ENCODE assay signal across 1 cellular context in the genomic region with DNA sequence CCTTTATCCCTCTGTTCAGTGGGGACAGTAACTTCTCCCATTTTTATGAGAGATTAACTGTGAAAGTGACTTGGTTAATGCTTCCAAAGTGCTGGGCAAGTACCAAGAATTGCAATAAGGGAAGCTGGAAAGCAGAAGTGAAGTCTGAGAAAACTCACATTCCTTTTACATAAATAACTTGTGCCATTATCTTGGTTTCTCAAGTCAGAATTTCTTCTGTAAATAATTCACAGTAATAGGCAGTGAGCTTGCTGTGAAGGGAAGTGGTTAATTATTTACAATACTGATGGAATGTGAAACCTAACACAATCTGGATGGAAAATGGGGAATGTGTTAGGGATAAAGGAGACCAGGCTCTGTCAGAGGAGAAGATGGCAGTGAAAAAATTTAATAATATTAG.
TF ChIP-seq lines count a peak whose summit lies in the region.

No MANE protein-coding gene starts in this region.

TF ChIP-seq in H1, 55 proteins besides CTCF, POLR2A, EP300 and RAD21:
- TF ChIP-seq, protein P1, sequence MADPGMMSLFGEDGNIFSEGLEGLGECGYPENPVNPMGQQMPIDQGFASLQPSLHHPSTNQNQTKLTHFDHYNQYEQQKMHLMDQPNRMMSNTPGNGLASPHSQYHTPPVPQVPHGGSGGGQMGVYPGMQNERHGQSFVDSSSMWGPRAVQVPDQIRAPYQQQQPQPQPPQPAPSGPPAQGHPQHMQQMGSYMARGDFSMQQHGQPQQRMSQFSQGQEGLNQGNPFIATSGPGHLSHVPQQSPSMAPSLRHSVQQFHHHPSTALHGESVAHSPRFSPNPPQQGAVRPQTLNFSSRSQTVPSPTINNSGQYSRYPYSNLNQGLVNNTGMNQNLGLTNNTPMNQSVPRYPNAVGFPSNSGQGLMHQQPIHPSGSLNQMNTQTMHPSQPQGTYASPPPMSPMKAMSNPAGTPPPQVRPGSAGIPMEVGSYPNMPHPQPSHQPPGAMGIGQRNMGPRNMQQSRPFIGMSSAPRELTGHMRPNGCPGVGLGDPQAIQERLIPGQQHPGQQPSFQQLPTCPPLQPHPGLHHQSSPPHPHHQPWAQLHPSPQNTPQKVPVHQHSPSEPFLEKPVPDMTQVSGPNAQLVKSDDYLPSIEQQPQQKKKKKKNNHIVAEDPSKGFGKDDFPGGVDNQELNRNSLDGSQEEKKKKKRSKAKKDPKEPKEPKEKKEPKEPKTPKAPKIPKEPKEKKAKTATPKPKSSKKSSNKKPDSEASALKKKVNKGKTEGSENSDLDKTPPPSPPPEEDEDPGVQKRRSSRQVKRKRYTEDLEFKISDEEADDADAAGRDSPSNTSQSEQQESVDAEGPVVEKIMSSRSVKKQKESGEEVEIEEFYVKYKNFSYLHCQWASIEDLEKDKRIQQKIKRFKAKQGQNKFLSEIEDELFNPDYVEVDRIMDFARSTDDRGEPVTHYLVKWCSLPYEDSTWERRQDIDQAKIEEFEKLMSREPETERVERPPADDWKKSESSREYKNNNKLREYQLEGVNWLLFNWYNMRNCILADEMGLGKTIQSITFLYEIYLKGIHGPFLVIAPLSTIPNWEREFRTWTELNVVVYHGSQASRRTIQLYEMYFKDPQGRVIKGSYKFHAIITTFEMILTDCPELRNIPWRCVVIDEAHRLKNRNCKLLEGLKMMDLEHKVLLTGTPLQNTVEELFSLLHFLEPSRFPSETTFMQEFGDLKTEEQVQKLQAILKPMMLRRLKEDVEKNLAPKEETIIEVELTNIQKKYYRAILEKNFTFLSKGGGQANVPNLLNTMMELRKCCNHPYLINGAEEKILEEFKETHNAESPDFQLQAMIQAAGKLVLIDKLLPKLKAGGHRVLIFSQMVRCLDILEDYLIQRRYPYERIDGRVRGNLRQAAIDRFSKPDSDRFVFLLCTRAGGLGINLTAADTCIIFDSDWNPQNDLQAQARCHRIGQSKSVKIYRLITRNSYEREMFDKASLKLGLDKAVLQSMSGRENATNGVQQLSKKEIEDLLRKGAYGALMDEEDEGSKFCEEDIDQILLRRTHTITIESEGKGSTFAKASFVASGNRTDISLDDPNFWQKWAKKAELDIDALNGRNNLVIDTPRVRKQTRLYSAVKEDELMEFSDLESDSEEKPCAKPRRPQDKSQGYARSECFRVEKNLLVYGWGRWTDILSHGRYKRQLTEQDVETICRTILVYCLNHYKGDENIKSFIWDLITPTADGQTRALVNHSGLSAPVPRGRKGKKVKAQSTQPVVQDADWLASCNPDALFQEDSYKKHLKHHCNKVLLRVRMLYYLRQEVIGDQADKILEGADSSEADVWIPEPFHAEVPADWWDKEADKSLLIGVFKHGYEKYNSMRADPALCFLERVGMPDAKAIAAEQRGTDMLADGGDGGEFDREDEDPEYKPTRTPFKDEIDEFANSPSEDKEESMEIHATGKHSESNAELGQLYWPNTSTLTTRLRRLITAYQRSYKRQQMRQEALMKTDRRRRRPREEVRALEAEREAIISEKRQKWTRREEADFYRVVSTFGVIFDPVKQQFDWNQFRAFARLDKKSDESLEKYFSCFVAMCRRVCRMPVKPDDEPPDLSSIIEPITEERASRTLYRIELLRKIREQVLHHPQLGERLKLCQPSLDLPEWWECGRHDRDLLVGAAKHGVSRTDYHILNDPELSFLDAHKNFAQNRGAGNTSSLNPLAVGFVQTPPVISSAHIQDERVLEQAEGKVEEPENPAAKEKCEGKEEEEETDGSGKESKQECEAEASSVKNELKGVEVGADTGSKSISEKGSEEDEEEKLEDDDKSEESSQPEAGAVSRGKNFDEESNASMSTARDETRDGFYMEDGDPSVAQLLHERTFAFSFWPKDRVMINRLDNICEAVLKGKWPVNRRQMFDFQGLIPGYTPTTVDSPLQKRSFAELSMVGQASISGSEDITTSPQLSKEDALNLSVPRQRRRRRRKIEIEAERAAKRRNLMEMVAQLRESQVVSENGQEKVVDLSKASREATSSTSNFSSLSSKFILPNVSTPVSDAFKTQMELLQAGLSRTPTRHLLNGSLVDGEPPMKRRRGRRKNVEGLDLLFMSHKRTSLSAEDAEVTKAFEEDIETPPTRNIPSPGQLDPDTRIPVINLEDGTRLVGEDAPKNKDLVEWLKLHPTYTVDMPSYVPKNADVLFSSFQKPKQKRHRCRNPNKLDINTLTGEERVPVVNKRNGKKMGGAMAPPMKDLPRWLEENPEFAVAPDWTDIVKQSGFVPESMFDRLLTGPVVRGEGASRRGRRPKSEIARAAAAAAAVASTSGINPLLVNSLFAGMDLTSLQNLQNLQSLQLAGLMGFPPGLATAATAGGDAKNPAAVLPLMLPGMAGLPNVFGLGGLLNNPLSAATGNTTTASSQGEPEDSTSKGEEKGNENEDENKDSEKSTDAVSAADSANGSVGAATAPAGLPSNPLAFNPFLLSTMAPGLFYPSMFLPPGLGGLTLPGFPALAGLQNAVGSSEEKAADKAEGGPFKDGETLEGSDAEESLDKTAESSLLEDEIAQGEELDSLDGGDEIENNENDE (IDR thresholded peaks at IDR 0.05; ENCODE audit: insufficient replicate concordance, low read length), result no peak
- TF ChIP-seq ATF3 (IDR thresholded peaks at IDR 0.05; ENCODE audit: insufficient read depth, low read depth, low read length), result no peak
- no peak for TF ChIP-seq TEAD4 (IDR thresholded peaks at IDR 0.05; ENCODE audit: low read depth, low read length)
- no peak for TF ChIP-seq RBBP5 (IDR thresholded peaks at IDR 0.05; ENCODE audit: borderline replicate concordance, low read depth, low read length)
- TF ChIP-seq RXRA (IDR thresholded peaks at IDR 0.05; ENCODE audit: insufficient read depth, low read depth, low read length), result no peak
- no peak for TF ChIP-seq POU5F1 (IDR thresholded peaks at IDR 0.05; ENCODE audit: low read depth, low read length)
- TF ChIP-seq, protein P2, sequence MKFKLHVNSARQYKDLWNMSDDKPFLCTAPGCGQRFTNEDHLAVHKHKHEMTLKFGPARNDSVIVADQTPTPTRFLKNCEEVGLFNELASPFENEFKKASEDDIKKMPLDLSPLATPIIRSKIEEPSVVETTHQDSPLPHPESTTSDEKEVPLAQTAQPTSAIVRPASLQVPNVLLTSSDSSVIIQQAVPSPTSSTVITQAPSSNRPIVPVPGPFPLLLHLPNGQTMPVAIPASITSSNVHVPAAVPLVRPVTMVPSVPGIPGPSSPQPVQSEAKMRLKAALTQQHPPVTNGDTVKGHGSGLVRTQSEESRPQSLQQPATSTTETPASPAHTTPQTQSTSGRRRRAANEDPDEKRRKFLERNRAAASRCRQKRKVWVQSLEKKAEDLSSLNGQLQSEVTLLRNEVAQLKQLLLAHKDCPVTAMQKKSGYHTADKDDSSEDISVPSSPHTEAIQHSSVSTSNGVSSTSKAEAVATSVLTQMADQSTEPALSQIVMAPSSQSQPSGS (IDR thresholded peaks at IDR 0.05; ENCODE audit: low read length), result no peak
- TF ChIP-seq, protein P3, sequence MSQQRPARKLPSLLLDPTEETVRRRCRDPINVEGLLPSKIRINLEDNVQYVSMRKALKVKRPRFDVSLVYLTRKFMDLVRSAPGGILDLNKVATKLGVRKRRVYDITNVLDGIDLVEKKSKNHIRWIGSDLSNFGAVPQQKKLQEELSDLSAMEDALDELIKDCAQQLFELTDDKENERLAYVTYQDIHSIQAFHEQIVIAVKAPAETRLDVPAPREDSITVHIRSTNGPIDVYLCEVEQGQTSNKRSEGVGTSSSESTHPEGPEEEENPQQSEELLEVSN (IDR thresholded peaks at IDR 0.05), result no peak
- TF ChIP-seq POLR2AphosphoS5 (IDR thresholded peaks at IDR 0.05; ENCODE audit: low read depth, low read length), result no peak
- TF ChIP-seq SRF (IDR thresholded peaks at IDR 0.05; ENCODE audit: low read depth, low read length), result no peak
- no peak for TF ChIP-seq EGR1 (IDR thresholded peaks at IDR 0.05; ENCODE audit: borderline replicate concordance, low read depth, low read length)
